Comparison of ENCODE assay signal across 6 cellular contexts in genomic region chr16:88400186-88400585, GRCh38.
"Had no signal": no experiment of that assay in that cellular context is flagged by ENCODE, and none has a peak within 500 bp of the region (broad histone marks: within the 10 kb centered on the region; RNA-seq: fewer than 3 reads in every experiment).

No MANE protein-coding gene starts in this region.

- H3K4me2 ChIP-seq: GM23338 had no signal

- H2AFZ ChIP-seq: GM23338 had no signal

- FAIRE-seq: H1, H54, HTR-8/SVneo had no signal

- H3K4me3 ChIP-seq: GM23338 had no signal

- DNase-seq: H9, HCEC 1CT had no signal

- ATAC-seq: GM23338 had no signal
